ENCODE assay signal across 1 cellular context in genomic region chr4:156779774-156780173, GRCh38.
A peak's percentile ranks its signal among the peaks of the same experiment; 100 is the strongest.
TF ChIP-seq lines count a peak whose summit lies in the region.

No MANE protein-coding gene starts in this region.

TF ChIP-seq in HepG2, 621 proteins besides CTCF, POLR2A, EP300 and RAD21 (continued from another document and continues in another):
- TF ChIP-seq REST (IDR thresholded peaks at IDR 0.05; ENCODE audit: borderline replicate concordance in 1 of 2, low read depth in 1 of 2, low read length in 2 of 2) (peak in 1 of 2 experiments; percentile 46; a peak in 1 of 4 replicates), CCAR2 (optimal IDR thresholded peaks at IDR 0.05; ENCODE audit: low read depth, low read length) (no peak), AGO1 (IDR thresholded peaks at IDR 0.05; ENCODE audit: low read depth, low read length, poor library complexity, severe bottlenecking) (no peak), CBX1 (IDR thresholded peaks at IDR 0.05; ENCODE audit: low read depth) (no peak), ZNF331 (CRISPR knock-in tag; IDR thresholded peaks at IDR 0.05) (no peak), NCOA5 (CRISPR knock-in tag; IDR thresholded peaks at IDR 0.05) (no peak), ZNF691 (CRISPR knock-in tag; IDR thresholded peaks at IDR 0.05; ENCODE audit: borderline replicate concordance, low read depth) (no peak), GABPA (IDR thresholded peaks at IDR 0.05; ENCODE audit: low read depth, low read length) (no peak), GABPA (CRISPR knock-in tag; IDR thresholded peaks at IDR 0.05; ENCODE audit: low read depth) (no peak), KLF11 (CRISPR knock-in tag; IDR thresholded peaks at IDR 0.05) (no peak), ZNF878 (CRISPR knock-in tag; IDR thresholded peaks at IDR 0.05) (no peak), ZNF441 (CRISPR knock-in tag; IDR thresholded peaks at IDR 0.05; ENCODE audit: borderline replicate concordance) (0 out of 2 replicates have a peak, but pooled peaks have one; percentile 25), ZNF781 (CRISPR knock-in tag; IDR thresholded peaks at IDR 0.05; ENCODE audit: borderline replicate concordance, not compliant biosample characterization) (no peak), ZSCAN30 (CRISPR knock-in tag; IDR thresholded peaks at IDR 0.05) (no peak), FOSL2 (CRISPR knock-in tag; IDR thresholded peaks at IDR 0.05) (peak; percentile 97), ZNF382 (CRISPR knock-in tag; IDR thresholded peaks at IDR 0.05; ENCODE audit: borderline replicate concordance) (no peak), SNAPC4 (CRISPR knock-in tag; IDR thresholded peaks at IDR 0.05) (no peak), ZBED4 (CRISPR knock-in tag; IDR thresholded peaks at IDR 0.05; ENCODE audit: borderline replicate concordance) (no peak), HOXA7 (CRISPR knock-in tag; IDR thresholded peaks at IDR 0.05) (no peak), BCL6 (CRISPR knock-in tag; IDR thresholded peaks at IDR 0.05) (peak; percentile 27; the same call in 1 of the 2 replicates), PPARG (CRISPR knock-in tag; conservative IDR thresholded peaks at IDR 0.05) (no peak), ZMYM4 (CRISPR knock-in tag; IDR thresholded peaks at IDR 0.05) (0 out of 2 replicates have a peak, but pooled peaks have one; percentile 23), NFIB (CRISPR knock-in tag; IDR thresholded peaks at IDR 0.05; ENCODE audit: borderline replicate concordance) (no peak), ZFP91 (CRISPR knock-in tag; IDR thresholded peaks at IDR 0.05; ENCODE audit: borderline replicate concordance) (no peak), FOSL1 (CRISPR knock-in tag; IDR thresholded peaks at IDR 0.05; ENCODE audit: borderline replicate concordance) (peak; percentile 81; the same call in 1 of the 2 replicates), MIXL1 (CRISPR knock-in tag; IDR thresholded peaks at IDR 0.05) (peak; percentile 62; the same call in 1 of the 2 replicates), ARID5B (CRISPR knock-in tag; IDR thresholded peaks at IDR 0.05) (peak; percentile 82), ZNF570 (CRISPR knock-in tag; IDR thresholded peaks at IDR 0.05; ENCODE audit: borderline replicate concordance) (no peak), ATF3 (CRISPR knock-in tag; IDR thresholded peaks at IDR 0.05) (peak; percentile 46; the same call in 1 of the 2 replicates), CREB1 (IDR thresholded peaks at IDR 0.05) (no peak), CREB1 (CRISPR knock-in tag; IDR thresholded peaks at IDR 0.05) (peak; percentile 26; the same call in 1 of the 2 replicates), MAF1 (CRISPR knock-in tag; IDR thresholded peaks at IDR 0.05; ENCODE audit: borderline replicate concordance) (no peak), NR2F6 (IDR thresholded peaks at IDR 0.05) (peak; percentile 48; the same call in 1 of the 2 replicates), NR2F6 (CRISPR knock-in tag; IDR thresholded peaks at IDR 0.05) (peak; percentile 55; the same call in 1 of the 2 replicates), ZNF737 (CRISPR knock-in tag; IDR thresholded peaks at IDR 0.05; ENCODE audit: borderline replicate concordance) (no peak), FOXA1 (IDR thresholded peaks at IDR 0.05) (no peak), FOXA1 (CRISPR knock-in tag; IDR thresholded peaks at IDR 0.05) (peak; percentile 60; the same call in 1 of the 2 replicates)
- TF ChIP-seq, protein P1, sequence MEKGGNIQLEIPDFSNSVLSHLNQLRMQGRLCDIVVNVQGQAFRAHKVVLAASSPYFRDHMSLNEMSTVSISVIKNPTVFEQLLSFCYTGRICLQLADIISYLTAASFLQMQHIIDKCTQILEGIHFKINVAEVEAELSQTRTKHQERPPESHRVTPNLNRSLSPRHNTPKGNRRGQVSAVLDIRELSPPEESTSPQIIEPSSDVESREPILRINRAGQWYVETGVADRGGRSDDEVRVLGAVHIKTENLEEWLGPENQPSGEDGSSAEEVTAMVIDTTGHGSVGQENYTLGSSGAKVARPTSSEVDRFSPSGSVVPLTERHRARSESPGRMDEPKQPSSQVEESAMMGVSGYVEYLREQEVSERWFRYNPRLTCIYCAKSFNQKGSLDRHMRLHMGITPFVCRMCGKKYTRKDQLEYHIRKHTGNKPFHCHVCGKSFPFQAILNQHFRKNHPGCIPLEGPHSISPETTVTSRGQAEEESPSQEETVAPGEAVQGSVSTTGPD (CRISPR knock-in tag; IDR thresholded peaks at IDR 0.05) = no peak
